1 cellular context compared by ENCODE assay signal in genomic region chr4:6771229-6771671, GRCh38.
TF ChIP-seq lines count a peak whose summit lies in the region.

No MANE protein-coding gene starts in this region.

TF ChIP-seq in SK-N-SH treated with all-trans-retinoic acid at 6 μM for 48 hours, 23 proteins besides CTCF, POLR2A, EP300 and RAD21 (continued from another document):
- no peak for TF ChIP-seq POU6F1 (CRISPR knock-in tag; IDR thresholded peaks at IDR 0.05; ENCODE audit: borderline replicate concordance, low read depth)
- TF ChIP-seq ARNTL (CRISPR knock-in tag; IDR thresholded peaks at IDR 0.05; ENCODE audit: borderline replicate concordance, low read depth) = no peak
- TF ChIP-seq ZNF8 (CRISPR knock-in tag; IDR thresholded peaks at IDR 0.05) = no peak
TF ChIP-seq in SK-N-SH treated with all-trans-retinoic acid at 6 μM for 48 hours: peak in this region for 0.
